ENCODE assay signal across 30 cellular contexts in genomic region chr4:21976166-21976565, GRCh38. TPM values are rescaled to one million over a fixed set of nuclear protein-coding genes. Genes with fewer than 3 reads are reported as not detected.
"Had no signal": no experiment of that assay in that cellular context is flagged by ENCODE, and none has a peak within 500 bp of the region (broad histone marks: within the 10 kb centered on the region; RNA-seq: fewer than 3 reads in every experiment).

No MANE protein-coding gene starts in this region.

- H3K36me3 ChIP-seq: brain microvascular endothelial cell, colonic mucosa, gastrocnemius medialis, WERI-Rb-1 had no signal

- H3K4me3 ChIP-seq: colonic mucosa, gastrocnemius medialis had no signal

- H3K27ac ChIP-seq: brain microvascular endothelial cell, colonic mucosa, foreskin keratinocyte, gastrocnemius medialis, WERI-Rb-1 had no signal

- H3K27ac Mint-ChIP-seq: activated B cell treated with CpG ODN at 0.5 μM for 24 hours; activated CD8-positive, alpha-beta T cell treated with anti-CD3 and anti-CD28 coated beads for 36 hours; activated naive CD8-positive, alpha-beta T cell; activated T-helper 17 cell treated with anti-CD3 and anti-CD28 coated beads, Interleukin-2, amount 50 U/mL, for 72 hours; endodermal cell; T-helper 17 cell; T-helper 2 cell treated with Interferon-gamma antibody and Interleukin-4, amounts not matched to agents 5 μg/mL and 100 μg/mL, for 36 hours had no signal

- ATAC-seq: activated CD4-positive, CD25-positive, alpha-beta regulatory T cell treated with anti-CD3 and anti-CD28 coated beads, Interleukin-2, amount 50 U/mL, for 24 hours; activated CD8-positive, alpha-beta T cell treated with anti-CD3 and anti-CD28 coated beads for 36 hours; activated T-cell treated with anti-CD3 and anti-CD28 coated beads, Interleukin-2, amount 50 U/mL, for 4 hours; activated T-helper 17 cell treated with anti-CD3 and anti-CD28 coated beads, Interleukin-2, amount 50 U/mL, for 72 hours; esophagus mucosa; foreskin keratinocyte; gastrocnemius medialis; T-helper 17 cell had no signal

- H3K4me1 ChIP-seq: colonic mucosa, foreskin keratinocyte, gastrocnemius medialis had no signal

- H3K36me3 Mint-ChIP-seq: activated naive CD8-positive, alpha-beta T cell had no signal

- H3K9me3 ChIP-seq: colonic mucosa, gastrocnemius medialis had no signal

- H3K4me1 Mint-ChIP-seq: activated B cell treated with CpG ODN at 0.5 μM for 24 hours; activated T-helper 17 cell treated with anti-CD3 and anti-CD28 coated beads, Interleukin-2, amount 50 U/mL, for 72 hours; endodermal cell; T-helper 17 cell had no signal

- H3K27me3 Mint-ChIP-seq: activated B cell treated with CpG ODN at 0.5 μM for 24 hours; activated CD8-positive, alpha-beta T cell treated with anti-CD3 and anti-CD28 coated beads for 36 hours; activated naive CD8-positive, alpha-beta T cell; activated T-helper 17 cell treated with anti-CD3 and anti-CD28 coated beads, Interleukin-2, amount 50 U/mL, for 72 hours; T-helper 17 cell had no signal

- H3K9me3 Mint-ChIP-seq: activated CD8-positive, alpha-beta T cell treated with anti-CD3 and anti-CD28 coated beads for 36 hours; endodermal cell had no signal

- H3K4me3 Mint-ChIP-seq: activated B cell treated with CpG ODN at 0.5 μM for 24 hours; activated CD8-positive, alpha-beta T cell treated with anti-CD3 and anti-CD28 coated beads for 36 hours; activated naive CD8-positive, alpha-beta T cell; activated T-cell treated with anti-CD3 and anti-CD28 coated beads, Interleukin-2, amount 50 U/mL, for 4 hours; activated T-helper 17 cell treated with anti-CD3 and anti-CD28 coated beads, Interleukin-2, amount 50 U/mL, for 72 hours; endodermal cell; T-helper 17 cell; T-helper 2 cell treated with Interferon-gamma antibody and Interleukin-4, amounts not matched to agents 5 μg/mL and 100 μg/mL, for 36 hours had no signal

- H3K27me3 ChIP-seq: brain microvascular endothelial cell, colonic mucosa, foreskin keratinocyte, gastrocnemius medialis had no signal

- DNase-seq: activated B cell treated with CpG ODN at 0.5 μM for 24 hours; activated CD4-positive, alpha-beta T cell treated with anti-CD3 and anti-CD28 coated beads for 48 hours; activated CD4-positive, alpha-beta T cell treated with anti-CD3 and anti-CD28 coated beads, Interleukin-2, amount 50 U/mL, for 1 hour; activated CD4-positive, alpha-beta T cell treated with anti-CD3 and anti-CD28 coated beads, Interleukin-2, amount 50 U/mL, for 48 hours; activated CD8-positive, alpha-beta memory T cell treated with anti-CD3 and anti-CD28 coated beads for 24 hours; activated CD8-positive, alpha-beta T cell treated with anti-CD3 and anti-CD28 coated beads for 36 hours; activated effector memory CD4-positive, alpha-beta T cell treated with Interleukin-2 at 50 U/mL for 16 hours; activated gamma-delta T cell treated with Interleukin-2 at 50 U/mL for 16 hours; activated naive CD4-positive, alpha-beta T cell treated with anti-CD3 and anti-CD28 coated beads, Interleukin-2, amount 50 U/mL, for 16 hours; activated naive CD4-positive, alpha-beta T cell treated with Interleukin-2 at 50 U/mL for 16 hours; activated T-cell treated with anti-CD3 and anti-CD28 coated beads, Interleukin-2, amount 50 U/mL, for 4 hours; amniotic stem cell; brain microvascular endothelial cell; caudate nucleus; colonic mucosa; effector memory CD4-positive, alpha-beta T cell; endodermal cell; foreskin keratinocyte; gastrocnemius medialis; T-helper 1 cell; T-helper 17 cell; T1000; WERI-Rb-1 had no signal

RNA-seq across cellular contexts. Expression of gene KCNIP4, which starts 27.6 kb away (rescaled TPM):
- total RNA-seq: activated B cell treated with CpG ODN at 0.5 μM for 24 hours; activated CD8-positive, alpha-beta T cell treated with anti-CD3 and anti-CD28 coated beads for 36 hours; activated T-cell treated with anti-CD3 and anti-CD28 coated beads, Interleukin-2, amount 50 U/mL, for 4 hours; activated T-helper 17 cell treated with anti-CD3 and anti-CD28 coated beads, Interleukin-2, amount 50 U/mL, for 72 hours; dermis microvascular lymphatic vessel endothelial cell; endodermal cell; esophagus mucosa; foreskin keratinocyte; gastrocnemius medialis; glomerular endothelial cell; T-helper 17 cell had no signal
- polyA plus RNA-seq: foreskin keratinocyte had no signal
